Comparison of ENCODE assay signal across 23 cellular contexts in genomic region chr1:158945061-158945460, GRCh38. TPM values are rescaled to one million over a fixed set of nuclear protein-coding genes. Genes with fewer than 3 reads are reported as not detected.
DNase-seq lines count a peak whose midpoint lies in the region; ATAC-seq, FAIRE-seq and TF ChIP-seq lines count a peak whose summit lies in the region.
"Had no signal": no experiment of that assay in that cellular context is flagged by ENCODE, and none has a peak within 500 bp of the region (broad histone marks: within the 10 kb centered on the region; RNA-seq: fewer than 3 reads in every experiment).

No MANE protein-coding gene starts in this region.

- H4K20me1 ChIP-seq in OCI-LY7 (ENCODE audit: insufficient read depth, low read length) (no peaks in the 10 kb centered on the region), H1 (replicated peaks in 1 of 2; ENCODE audit: control insufficient read depth in 1 of 2, insufficient read depth in 2 of 2, low read length in 2 of 2) (no peaks in the 10 kb centered on the region)

- no peak for ATAC-seq in CD4-positive, CD25-positive, alpha-beta regulatory T cell (ENCODE audit: low read depth in 2 of 2)
- ATAC-seq in GM21529 (IDR thresholded peaks at IDR 0.05; ENCODE audit: unreplicated experiment) (no peak), GM21390 (IDR thresholded peaks at IDR 0.05; ENCODE audit: unreplicated experiment) (no peak)
- ATAC-seq: A549; CD8-positive, alpha-beta T cell; PC-3 had no signal

- H3K79me2 ChIP-seq in OCI-LY7 (ENCODE audit: insufficient read depth, low read depth, low read length) (no peaks in the 10 kb centered on the region), H1 (ENCODE audit: control insufficient read depth in 1 of 2, insufficient read depth in 2 of 2, low read length in 2 of 2) (no peaks in the 10 kb centered on the region)

- H3K4me2 ChIP-seq in OCI-LY7 (ENCODE audit: low read length) (no peak overlapping the region), H1 (ENCODE audit: insufficient read depth in 1 of 2, low read depth in 2 of 2, low read length in 2 of 2) (no peak overlapping the region)
- H3K4me2 ChIP-seq: A549 had no signal

- H3K4me3 ChIP-seq in CD4-positive, CD25-positive, alpha-beta regulatory T cell (ENCODE audit: low read depth, low read length) = no peak overlapping the region
- H3K4me3 ChIP-seq in OCI-LY7 (ENCODE audit: low read depth, low read length, poor library complexity, severe bottlenecking) = no peak overlapping the region
- no peak overlapping the region for H3K4me3 ChIP-seq in H1 (ENCODE audit: extremely low read depth in 1 of 4, insufficient read depth in 2 of 4, low read depth in 3 of 4, low read length in 4 of 4)
- H3K4me3 ChIP-seq in SJCRH30 = no peak overlapping the region
- H3K4me3 ChIP-seq: A549 had no signal

- H3K9ac ChIP-seq in H1 (replicated peaks in 1 of 4; ENCODE audit: extremely low read depth in 1 of 4, low read depth in 3 of 4, low read length in 3 of 4) = no peak overlapping the region

- DNase-seq in CD4-positive, CD25-positive, alpha-beta regulatory T cell = no peak
- DNase-seq in OCI-LY7 (ENCODE audit: low spot score) (peak; percentile 20), H1 (ENCODE audit: low read depth in 1 of 2, low spot score in 2 of 2) (no peak), D341Med (ENCODE audit: low spot score) (no peak), SJCRH30 (no peak)
- DNase-seq: CD8-positive, alpha-beta T cell; DND-41; NCI-H1417; NCI-H187; NCI-H2107; NCI-H510A treated with DMSO at 0.1 percent for 48 hours; NCI-H774; PC-3; RPMI8226; SIG-M5 had no signal

- no peaks in the 10 kb centered on the region for H3K27me3 ChIP-seq in CD4-positive, CD25-positive, alpha-beta regulatory T cell (ENCODE audit: control insufficient read depth, insufficient read depth, low read length)
- H3K27me3 ChIP-seq in H1 (replicated peaks in 1 of 4; ENCODE audit: control insufficient read depth in 3 of 4, extremely low read depth in 1 of 4, insufficient read depth in 3 of 4, low read length in 3 of 4) (no peaks in the 10 kb centered on the region), SJCRH30 (no peaks in the 10 kb centered on the region)

- H2BK20ac ChIP-seq in H1 (ENCODE audit: low read length) = no peak overlapping the region

- H2BK15ac ChIP-seq in H1 (ENCODE audit: low read length) = no peak overlapping the region

- H3K4me3 Mint-ChIP-seq in CD4-positive, CD25-positive, alpha-beta regulatory T cell = no peak overlapping the region
- H3K4me3 Mint-ChIP-seq: CD8-positive, alpha-beta T cell; T-helper 1 cell treated with Interleukin-12 subunit alpha and Interleukin-12 subunit beta and Interleukin-4 antibody, amounts not matched to agents 30 μg/mL and 1 μg/mL, for 36 hours had no signal

- H4K8ac ChIP-seq in H1 (ENCODE audit: extremely low read depth, insufficient read depth, low read length) = no peak overlapping the region

- no peak overlapping the region for H3K18ac ChIP-seq in H1 (ENCODE audit: extremely low read depth, low read length)

- no peaks in the 10 kb centered on the region for H3K27me3 Mint-ChIP-seq in CD4-positive, CD25-positive, alpha-beta regulatory T cell

- WGBS in H1 (ENCODE audit: extremely low coverage in 1 of 2, insufficient coverage in 1 of 2, insufficient read length in 1 of 2, insufficient replicate concordance in 2 of 2, low coverage in 1 of 2, low lambda C conversion rate in 2 of 2, missing lambda C conversion rate in 1 of 2), 2 experiments = 84% methylated on average over 2 of the region's 2 CpGs; no CpG with 5 or more reads in 1 of the 2 experiments

- H4K91ac ChIP-seq in H1 (replicated peaks; ENCODE audit: insufficient read length, low read length) = no peak overlapping the region

- peak overlapping the region in 2 of 3 donors; percentile 35 to 71 for H3K27ac Mint-ChIP-seq in CD4-positive, CD25-positive, alpha-beta regulatory T cell
- H3K27ac Mint-ChIP-seq: CD8-positive, alpha-beta T cell; T-helper 1 cell treated with Interleukin-12 subunit alpha and Interleukin-12 subunit beta and Interleukin-4 antibody, amounts not matched to agents 30 μg/mL and 1 μg/mL, for 36 hours had no signal

- H3K36me3 Mint-ChIP-seq in CD4-positive, CD25-positive, alpha-beta regulatory T cell = peaks cover 74% of the 10 kb centered on the region

- intact Hi-C loops in OCI-LY7 (cut with micrococcal nuclease; ENCODE audit: unreplicated experiment) = no loop called here

- TF ChIP-seq POLR2A in H1 (IDR thresholded peaks at IDR 0.05; ENCODE audit: control extremely low read depth in 1 of 2, low read depth in 2 of 2, low read length in 2 of 2) = no peak

- CTCF ChIA-PET in OCI-LY7 (lab: Charles Lee; ENCODE audit: unreplicated experiment) = no interaction called here
- CTCF ChIA-PET in H1 (lab: Charles Lee; ENCODE audit: partially characterized antibody) = no interaction called here

- H4K5ac ChIP-seq in H1 (ENCODE audit: insufficient read length, low read depth, low read length) = no peak overlapping the region

- H3K23me2 ChIP-seq in H1 (ENCODE audit: low read depth, low read length) = no peaks in the 10 kb centered on the region

- BruUV-seq in OCI-LY7 (replicated peaks; lab: Mats Ljungman, UMichigan) = no TSS peak

- no peak overlapping the region for H2BK5ac ChIP-seq in H1 (ENCODE audit: low read depth, low read length)

- no peak overlapping the region for H3K56ac ChIP-seq in H1 (replicated peaks; ENCODE audit: insufficient read length, low read depth, low read length)

- no peak overlapping the region for H3K4ac ChIP-seq in H1 (replicated peaks; ENCODE audit: insufficient read length, low read depth, low read length)

- H2BK12ac ChIP-seq in H1 (ENCODE audit: low read depth, low read length) = no peak overlapping the region

- H3K27ac ChIP-seq in CD4-positive, CD25-positive, alpha-beta regulatory T cell (ENCODE audit: insufficient read depth, low read length, poor library complexity, severe bottlenecking) = no peak overlapping the region
- H3K27ac ChIP-seq in OCI-LY7 (ENCODE audit: low read depth, low read length, poor library complexity, severe bottlenecking) (no peak overlapping the region), H1 (ENCODE audit: low read depth, low read length) (no peak overlapping the region), SJCRH30 (no peak overlapping the region)
- H3K27ac ChIP-seq: A549 had no signal

- peaks cover 37 to 61% (median 53%) of the 10 kb centered on the region in 4 donors for H3K4me1 Mint-ChIP-seq in CD4-positive, CD25-positive, alpha-beta regulatory T cell

- POLR2A ChIA-PET in OCI-LY7 (lab: Charles Lee) = no interaction called here
- POLR2A ChIA-PET in H1 (lab: Charles Lee; ENCODE audit: partially characterized antibody) = no interaction called here

- H3K4me1 ChIP-seq in CD4-positive, CD25-positive, alpha-beta regulatory T cell (ENCODE audit: control insufficient read depth, insufficient read depth, low read length, poor library complexity, severe bottlenecking) = no peaks in the 10 kb centered on the region
- H3K4me1 ChIP-seq in OCI-LY7 (ENCODE audit: insufficient read depth, low read length, poor library complexity, severe bottlenecking) (peaks cover 3% of the 10 kb centered on the region), H1 (replicated peaks in 1 of 4; ENCODE audit: control insufficient read depth in 3 of 4, insufficient read depth in 4 of 4, low read length in 3 of 4) (no peaks in the 10 kb centered on the region), SJCRH30 (no peaks in the 10 kb centered on the region)
- H3K4me1 ChIP-seq: A549 had no signal

- peaks cover 0 to 5% (median 3%) of the 10 kb centered on the region in 7 donors for H3K9me3 Mint-ChIP-seq in CD4-positive, CD25-positive, alpha-beta regulatory T cell
- H3K9me3 Mint-ChIP-seq: CD8-positive, alpha-beta T cell; T-helper 1 cell treated with Interleukin-12 subunit alpha and Interleukin-12 subunit beta and Interleukin-4 antibody, amounts not matched to agents 30 μg/mL and 1 μg/mL, for 36 hours had no signal

- TF ChIP-seq EP300 in H1 (IDR thresholded peaks at IDR 0.05; ENCODE audit: borderline replicate concordance in 1 of 2, low read depth in 2 of 2, low read length in 2 of 2) = no peak

- no peak overlapping the region for H3K14ac ChIP-seq in H1 (ENCODE audit: insufficient read length)

- H2AK5ac ChIP-seq in H1 (ENCODE audit: low read depth, low read length) = no peak overlapping the region

- H2BK120ac ChIP-seq in H1 (replicated peaks; ENCODE audit: low read depth, low read length) = no peak overlapping the region

- no peak overlapping the region for H2AFZ ChIP-seq in OCI-LY7 (ENCODE audit: low read length)
- H2AFZ ChIP-seq in H1 (ENCODE audit: low read length) = no peak overlapping the region

- H3K23ac ChIP-seq in H1 (ENCODE audit: insufficient read length) = no peak overlapping the region

- no peaks in the 10 kb centered on the region for H3K9me2 ChIP-seq in OCI-LY7 (ENCODE audit: insufficient read depth, low read length)

- no peak for TF ChIP-seq RAD21 in H1 (IDR thresholded peaks at IDR 0.05 in 1 of 2, conservative IDR thresholded peaks at IDR 0.05 in 1 of 2; ENCODE audit: low read depth in 2 of 2, low read length in 2 of 2)

- H3K36me3 ChIP-seq in CD4-positive, CD25-positive, alpha-beta regulatory T cell (ENCODE audit: control insufficient read depth, insufficient read depth, low read length) = peaks cover 96% of the 10 kb centered on the region
- H3K36me3 ChIP-seq in OCI-LY7 (ENCODE audit: insufficient read depth, low read length) (peaks cover 64% of the 10 kb centered on the region), H1 (ENCODE audit: control insufficient read depth in 2 of 4, insufficient read depth in 4 of 4, low read length in 3 of 4) (no peaks in the 10 kb centered on the region), SJCRH30 (no peaks in the 10 kb centered on the region)

- no peaks in the 10 kb centered on the region for H3K9me3 ChIP-seq in CD4-positive, CD25-positive, alpha-beta regulatory T cell (ENCODE audit: control insufficient read depth in 2 of 2, low read length in 2 of 2)
- no peaks in the 10 kb centered on the region for H3K9me3 ChIP-seq in OCI-LY7 (ENCODE audit: low read length)
- H3K9me3 ChIP-seq in H1 (ENCODE audit: insufficient read depth in 2 of 2, low read depth in 1 of 2, low read length in 1 of 2) = no peaks in the 10 kb centered on the region
- no peaks in the 10 kb centered on the region for H3K9me3 ChIP-seq in SJCRH30 (replicated peaks)
- H3K9me3 ChIP-seq: A549 had no signal

- TF ChIP-seq CTCF in GM12874 (IDR thresholded peaks at IDR 0.05; ENCODE audit: insufficient read depth, low read depth, low read length) (0 out of 2 replicates have a peak, but pooled peaks have one; percentile 3), OCI-LY7 (conservative IDR thresholded peaks at IDR 0.05; ENCODE audit: low read length) (peak; percentile 58), H1 (IDR thresholded peaks at IDR 0.05; ENCODE audit: control extremely low read depth in 1 of 3, insufficient read depth in 1 of 3, low read depth in 1 of 3, low read length in 3 of 3) (peak in 2 of 3 experiments; percentile 5 to 12; a peak in 2 of 4 replicates)

- FAIRE-seq in H1 (lab: Jason Lieb, UNC) = no peak
- FAIRE-seq: A549, G401.6, GM12891 had no signal

- H3K79me1 ChIP-seq in H1 (ENCODE audit: low read depth, low read length) = no peaks in the 10 kb centered on the region

RNA-seq across cellular contexts. Expression of gene PYHIN1, which starts 13.7 kb away (rescaled TPM):
- total RNA-seq in CD4-positive, CD25-positive, alpha-beta regulatory T cell = 97.3 TPM
- polyA plus RNA-seq in CD4-positive, CD25-positive, alpha-beta regulatory T cell = 100 to 1,000 TPM in 2 of 4 donors, 10 to 100 TPM in 2; 98.0 to 112 (median 102) TPM
- 42.5 and 44.6 TPM in 2 replicates for total RNA-seq in OCI-LY7 (2014; rRNA removed; shearing (Covaris generic))
- total RNA-seq in OCI-LY7 (2022) = 18.2 and 34.6 TPM in 2 replicates
- not detected in 2 replicates for total RNA-seq in H1 (2021; fragmentation: NEBNext Ultra II Directional; extraction: Animal tissue kit (Norgen Biotek cat#: 25700))
- not detected in 2 replicates for polyA plus RNA-seq in H1 (2011; rRNA removed)
- not detected for polyA plus RNA-seq in H1 (2011; cell fraction: cytosol; rRNA removed)
- not detected for polyA plus RNA-seq in H1 (2011; cell fraction: nucleus; rRNA removed)
- not detected in 4 replicates for polyA plus RNA-seq in H1 (2012, experiment 1 of 2)
- not detected for polyA plus RNA-seq in H1 (2012, experiment 2 of 2)
- not detected for polyA plus RNA-seq in H1 (2013, experiment 1 of 2)
- not detected for polyA plus RNA-seq in H1 (2013, experiment 2 of 2)
- polyA minus RNA-seq in H1 (2011; rRNA and poly(A)+ RNA removed) = not detected in 2 replicates
- polyA minus RNA-seq in H1 (2011; cell fraction: cytosol; rRNA and poly(A)+ RNA removed) = not detected
- polyA minus RNA-seq in H1 (2011; cell fraction: nucleus; rRNA and poly(A)+ RNA removed) = not detected
- total RNA-seq in SJCRH30 (2014; rRNA removed; shearing (Covaris generic)) = not detected in 2 replicates
- total RNA-seq: PC-3 had no signal
- polyA plus RNA-seq: A549, BJ had no signal

Comparison
In these comparisons a context has a peak if more than half of its experiments do, and no peak if none do; other contexts are left out.
1. CTCF ChIP-seq: peak in every context shown above with its lines; median percentile 58 in OCI-LY7; 8 in H1; 3 in GM12874.
2. RNA of gene PYHIN1, which starts 13.7 kb away (total RNA-seq): 97.3 TPM in CD4-positive, CD25-positive, alpha-beta regulatory T cell (single experiment) and 18.2 to 44.6 TPM in OCI-LY7; not detected in H1 and not detected in SJCRH30; every median in the first group is over 10 times any median in the second.